28 cellular contexts compared by ENCODE assay signal in genomic region chr11:102263604-102264003, GRCh38.
"Had no signal": no experiment of that assay in that cellular context is flagged by ENCODE, and none has a peak within 500 bp of the region (broad histone marks: within the 10 kb centered on the region; RNA-seq: fewer than 3 reads in every experiment).

No MANE protein-coding gene starts in this region.

- H3K27ac Mint-ChIP-seq: activated CD4-positive, alpha-beta T cell treated with anti-CD3 and anti-CD28 coated beads, Interleukin-2, amount 10 ng/mL, durations not matched to agents 7 days and 5 days; activated CD8-positive, alpha-beta T cell treated with anti-CD3 and anti-CD28 coated beads for 36 hours; activated naive CD8-positive, alpha-beta T cell; activated T-helper 17 cell treated with anti-CD3 and anti-CD28 coated beads, Interleukin-2, amount 50 U/mL, for 72 hours; effector memory CD8-positive, alpha-beta T cell; T-helper 17 cell; T-helper 2 cell treated with Interferon-gamma antibody and Interleukin-4, amounts not matched to agents 5 μg/mL and 100 μg/mL, for 36 hours; WTC11 had no signal

- DNase-seq: activated CD4-positive, alpha-beta T cell treated with anti-CD3 and anti-CD28 coated beads for 1 hour; activated CD4-positive, alpha-beta T cell treated with anti-CD3 and anti-CD28 coated beads for 4 hours; activated CD4-positive, alpha-beta T cell treated with anti-CD3 and anti-CD28 coated beads, Interleukin-2, amount 10 ng/mL, durations not matched to agents 7 days and 5 days; activated CD4-positive, alpha-beta T cell treated with anti-CD3 and anti-CD28 coated beads, Interleukin-2, amount 50 U/mL, for 4 hours; activated CD8-positive, alpha-beta memory T cell treated with anti-CD3 and anti-CD28 coated beads for 24 hours; activated CD8-positive, alpha-beta T cell treated with anti-CD3 and anti-CD28 coated beads for 36 hours; activated effector memory CD4-positive, alpha-beta T cell treated with Interleukin-2 at 50 U/mL for 16 hours; activated gamma-delta T cell treated with Interleukin-2 at 50 U/mL for 16 hours; activated naive CD4-positive, alpha-beta T cell treated with anti-CD3 and anti-CD28 coated beads, Interleukin-2, amount 50 U/mL, for 16 hours; activated naive CD4-positive, alpha-beta T cell treated with Interleukin-2 at 50 U/mL for 16 hours; activated T-cell treated with anti-CD3 and anti-CD28 coated beads, Interleukin-2, amount 50 U/mL, for 4 hours; amniotic stem cell; anterior cingulate cortex; caudate nucleus; cortex of kidney; dermis blood vessel endothelial cell; effector CD4-positive, alpha-beta T cell; effector memory CD8-positive, alpha-beta T cell; erythroblast; foreskin keratinocyte; gastrocnemius medialis; heart right ventricle; T-helper 17 cell; T1000 had no signal

- ATAC-seq: activated CD8-positive, alpha-beta T cell treated with anti-CD3 and anti-CD28 coated beads for 36 hours; activated T-cell treated with anti-CD3 and anti-CD28 coated beads, Interleukin-2, amount 50 U/mL, for 4 hours; activated T-helper 17 cell treated with anti-CD3 and anti-CD28 coated beads, Interleukin-2, amount 50 U/mL, for 72 hours; effector memory CD8-positive, alpha-beta T cell; foreskin keratinocyte; gastrocnemius medialis; heart right ventricle; T-helper 17 cell; WTC11 had no signal

- H3K4me3 Mint-ChIP-seq: activated CD4-positive, alpha-beta T cell treated with anti-CD3 and anti-CD28 coated beads, Interleukin-2, amount 10 ng/mL, durations not matched to agents 7 days and 5 days; activated CD8-positive, alpha-beta T cell treated with anti-CD3 and anti-CD28 coated beads for 36 hours; activated naive CD8-positive, alpha-beta T cell; activated T-cell treated with anti-CD3 and anti-CD28 coated beads, Interleukin-2, amount 50 U/mL, for 4 hours; activated T-helper 17 cell treated with anti-CD3 and anti-CD28 coated beads, Interleukin-2, amount 50 U/mL, for 72 hours; effector memory CD8-positive, alpha-beta T cell; T-helper 17 cell; T-helper 2 cell treated with Interferon-gamma antibody and Interleukin-4, amounts not matched to agents 5 μg/mL and 100 μg/mL, for 36 hours; WTC11 had no signal

- H3K27me3 Mint-ChIP-seq: activated naive CD8-positive, alpha-beta T cell; activated T-helper 17 cell treated with anti-CD3 and anti-CD28 coated beads, Interleukin-2, amount 50 U/mL, for 72 hours; T-helper 17 cell had no signal

- H3K9me3 Mint-ChIP-seq: activated CD4-positive, alpha-beta T cell treated with anti-CD3 and anti-CD28 coated beads, Interleukin-2, amount 10 ng/mL, durations not matched to agents 7 days and 5 days; activated CD8-positive, alpha-beta T cell treated with anti-CD3 and anti-CD28 coated beads for 36 hours; activated T-cell treated with anti-CD3 and anti-CD28 coated beads, Interleukin-2, amount 50 U/mL, for 4 hours; activated T-helper 17 cell treated with anti-CD3 and anti-CD28 coated beads, Interleukin-2, amount 50 U/mL, for 72 hours; effector memory CD8-positive, alpha-beta T cell; T-helper 2 cell treated with Interferon-gamma antibody and Interleukin-4, amounts not matched to agents 5 μg/mL and 100 μg/mL, for 36 hours had no signal

- H3K36me3 Mint-ChIP-seq: activated naive CD8-positive, alpha-beta T cell; WTC11 had no signal
